ENCODE assay signal across 8 cellular contexts in the genomic region with DNA sequence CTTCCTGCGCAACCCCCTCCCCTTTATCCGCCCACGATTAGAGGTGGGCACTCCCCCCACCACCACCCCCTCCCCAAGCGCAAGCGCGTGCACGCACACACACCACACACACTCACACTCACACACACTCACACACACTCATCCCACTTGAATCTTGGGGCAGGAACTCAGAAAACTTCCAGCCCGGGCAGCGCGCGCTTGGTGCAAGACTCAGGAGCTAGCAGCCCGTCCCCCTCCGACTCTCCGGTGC. TPM values are rescaled to one million over a fixed set of nuclear protein-coding genes. Genes with fewer than 3 reads are reported as not detected.
A peak's percentile ranks its signal among the peaks of the same experiment; 100 is the strongest.
DNase-seq lines count a peak whose midpoint lies in the region; ATAC-seq and TF ChIP-seq lines count a peak whose summit lies in the region.

Gene HMGA2 (plus strand): TSS at position 170 of the 250 bp plus-strand sequence. CDS start 788 bp downstream, outside the sequence.

- DNase-seq in Right ventricle myocardium inferior (ENCODE audit: missing footprints) (peak; percentile 73), left ventricle myocardium superior (no peak), astrocyte of the spinal cord (ENCODE audit: low read depth, low spot score) (no peak), kidney epithelial cell (ENCODE audit: low read depth) (peak; percentile 48), A172 (ENCODE audit: low spot score) (no peak), medulla oblongata (ENCODE audit: extremely low spot score) (no peak)

- H3K36me3 ChIP-seq in kidney epithelial cell (ENCODE audit: control insufficient read depth, insufficient read depth, low read length) (peaks cover 1% of the 10 kb centered on the region), subcutaneous abdominal adipose tissue (ENCODE audit: control insufficient read depth in 5 of 5, insufficient read depth in 5 of 5, low read length in 5 of 5) (no peaks in the 10 kb centered on the region)

- H3K27ac ChIP-seq in subcutaneous abdominal adipose tissue (ENCODE audit: low read depth, low read length) = no peak within 1 kb of the TSS

- peak within 1 kb of the TSS in 2 of 5 donors; percentile 13 to 47 for H3K9ac ChIP-seq in subcutaneous abdominal adipose tissue (ENCODE audit: low read length in 5 of 5)

- no peaks in the 10 kb centered on the region for H3K9me3 ChIP-seq in subcutaneous abdominal adipose tissue (ENCODE audit: control insufficient read depth in 5 of 5, low read length in 5 of 5)

- H3K4me3 ChIP-seq in astrocyte of the spinal cord (ENCODE audit: low read depth, low read length) (peak within 1 kb of the TSS; percentile 89), kidney epithelial cell (ENCODE audit: low read depth, low read length) (peak within 1 kb of the TSS; percentile 93), subcutaneous abdominal adipose tissue (ENCODE audit: low read depth in 1 of 5, low read length in 5 of 5) (peak within 1 kb of the TSS; percentile 59 to 79 (median 73))

- ATAC-seq in Right ventricle myocardium inferior = no peak
- no peak for ATAC-seq in left ventricle myocardium superior
- no peak for ATAC-seq in HG02970 (IDR thresholded peaks at IDR 0.05; ENCODE audit: low FRiP score, unreplicated experiment)

- peaks cover 6 to 38% (median 35%) of the 10 kb centered on the region in 5 donors for H3K4me1 ChIP-seq in subcutaneous abdominal adipose tissue (ENCODE audit: control insufficient read depth in 5 of 5, insufficient read depth in 5 of 5, low read length in 5 of 5)

- in situ Hi-C loops in astrocyte of the spinal cord (cut with HindIII; ENCODE audit: low sequenced_read_pairs) = no loop called here

- TF ChIP-seq CTCF in astrocyte of the spinal cord (IDR thresholded peaks at IDR 0.05; ENCODE audit: low read depth, low read length) = no peak
- no peak for TF ChIP-seq CTCF in kidney epithelial cell (IDR thresholded peaks at IDR 0.05; ENCODE audit: insufficient read depth, low read length, poor library complexity, severe bottlenecking)

- intact Hi-C loops in Right ventricle myocardium inferior (cut with DNase I) = loop anchor here (10.0 kb wide), 2 partner anchors 121 to 161 kb away; no protein-coding TSS in a partner anchor
- intact Hi-C loops in left ventricle myocardium superior (cut with micrococcal nuclease) = no loop called here

- H3K27me3 ChIP-seq in kidney epithelial cell (ENCODE audit: control insufficient read depth, insufficient read depth, low read length) (no peaks in the 10 kb centered on the region), subcutaneous abdominal adipose tissue (ENCODE audit: control insufficient read depth in 5 of 5, insufficient read depth in 4 of 5, low read length in 5 of 5) (peaks cover 2 to 42% (median 22%) of the 10 kb centered on the region in 5 donors)

RNA-seq across cellular contexts. Expression of gene HMGA2, which starts in this region (rescaled TPM):
- total RNA-seq in Right ventricle myocardium inferior (not detected), left ventricle myocardium superior (not detected), kidney epithelial cell (148 and 160 TPM in 2 replicates)
- total RNA-seq in A172 (2014; rRNA removed; shearing (Covaris generic)) = 0.77 and 2.8 TPM in 2 replicates

Comparison
In these comparisons a context has a peak if more than half of its experiments do, and no peak if none do; other contexts are left out.
1. RNA of gene HMGA2 (total RNA-seq): 148 to 160 TPM in kidney epithelial cell; 0.77 to 2.8 TPM in A172, not detected in left ventricle myocardium superior (single experiment) and not detected in Right ventricle myocardium inferior (single experiment); every median in the first group is over 10 times any median in the second.
2. Peak in DNase-seq in Right ventricle myocardium inferior; RNA of the gene not detected or under 1 TPM.
3. Peak in every context shown above with its lines, with median percentiles within 50 percentile points of each other: H3K4me3 ChIP-seq.